In the genomic region with DNA sequence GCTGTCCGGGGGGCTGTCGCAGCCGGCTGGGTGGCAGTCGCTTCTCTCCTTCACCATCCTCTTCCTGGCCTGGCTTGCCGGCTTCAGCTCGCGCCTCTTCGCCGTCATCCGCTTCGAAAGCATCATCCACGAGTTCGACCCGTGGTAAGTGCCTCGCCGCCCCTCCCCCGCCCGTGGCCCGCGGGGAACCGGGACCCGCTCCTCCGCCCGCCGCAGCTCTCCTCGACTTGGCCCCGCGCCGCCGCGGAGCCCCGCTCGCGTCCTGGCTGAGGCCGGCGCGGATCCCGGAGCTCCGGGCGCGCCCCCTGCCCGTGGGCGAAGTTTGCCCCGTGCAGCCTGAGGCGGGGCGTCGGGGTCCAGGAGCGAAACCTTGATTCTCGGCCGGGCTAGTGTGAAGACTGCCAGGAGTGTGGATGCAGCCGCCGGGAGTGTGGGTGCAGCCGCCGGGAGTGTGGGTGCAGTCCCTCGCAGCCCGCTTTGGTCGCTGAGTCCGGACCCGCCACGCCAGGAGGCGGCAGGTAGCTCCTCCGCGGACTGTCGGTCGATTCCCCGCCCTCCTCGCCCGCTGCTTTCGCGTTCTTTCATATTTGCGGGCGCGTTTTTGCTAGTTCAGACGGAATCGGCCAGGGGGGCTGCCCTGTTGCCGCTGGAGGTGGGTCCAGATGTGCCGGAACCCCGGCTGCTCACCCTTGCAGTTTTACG, we compare ENCODE assay signal across 8 cellular contexts. TPM values are rescaled to one million over a fixed set of nuclear protein-coding genes. Genes with fewer than 3 reads are reported as not detected.
DNase-seq lines count a peak whose midpoint lies in the region; ATAC-seq and TF ChIP-seq lines count a peak whose summit lies in the region.

No MANE protein-coding gene starts in this region.

- peaks cover 0 to 16% (median 7%) of the 10 kb centered on the region in 5 donors for H3K36me3 Mint-ChIP-seq in naive thymus-derived CD4-positive, alpha-beta T cell

- POLR2A ChIA-PET in naive thymus-derived CD4-positive, alpha-beta T cell (lab: Charles Lee): interaction anchor here (0.6 to 4.6 kb wide), 30 partner anchors 9 to 927 kb away, joined by 3 to 114 read pairs (median 6); a partner anchor contains a TSS

- no peaks in the 10 kb centered on the region for H3K27me3 Mint-ChIP-seq in naive thymus-derived CD4-positive, alpha-beta T cell

- no peaks in the 10 kb centered on the region for H3K9me3 ChIP-seq in esophagus (ENCODE audit: control insufficient read depth in 2 of 2, insufficient read depth in 1 of 2, low read depth in 1 of 2, low read length in 1 of 2)
- H3K9me3 ChIP-seq in naive thymus-derived CD4-positive, alpha-beta T cell (ENCODE audit: control insufficient read depth in 2 of 3, low read length in 3 of 3): no peaks in the 10 kb centered on the region

- no peak for ATAC-seq in naive thymus-derived CD4-positive, alpha-beta T cell
- ATAC-seq in stimulated activated naive CD8-positive, alpha-beta T cell treated with anti-CD3 and anti-CD28 coated beads, Interleukin-15, Interleukin-2, amounts not matched to agents 100 U/mL and 50 U/mL, for 24 hours: peak; percentile 0

- H3K36me3 ChIP-seq in GM06990 (ENCODE audit: control insufficient read depth, insufficient read depth, low read length): no peaks in the 10 kb centered on the region
- H3K36me3 ChIP-seq in H7 (replicated peaks; ENCODE audit: control insufficient read depth, insufficient read depth, low read length): no peaks in the 10 kb centered on the region
- no peaks in the 10 kb centered on the region for H3K36me3 ChIP-seq in esophagus (ENCODE audit: control insufficient read depth in 2 of 2, insufficient read depth in 2 of 2, low read length in 1 of 2)
- peaks cover 0 to 15% (median 0%) of the 10 kb centered on the region in 3 experiments for H3K36me3 ChIP-seq in naive thymus-derived CD4-positive, alpha-beta T cell (ENCODE audit: control insufficient read depth in 2 of 3, insufficient read depth in 3 of 3, low read length in 3 of 3)

- intact Hi-C loops in naive thymus-derived CD4-positive, alpha-beta T cell (cut with micrococcal nuclease): loop anchor here (2.0 to 10.0 kb wide), 20 partner anchors 71 to 1909 kb away; a partner anchor contains a TSS

- H3K27ac Mint-ChIP-seq in naive thymus-derived CD4-positive, alpha-beta T cell: peak overlapping the region; percentile 90 to 99 (median 97)

- H3K4me3 Mint-ChIP-seq in naive thymus-derived CD4-positive, alpha-beta T cell: peak overlapping the region in 8 of 10 donors; percentile 96 to 100 (median 99)

- WGBS in esophagus, 2 donors: 1% methylated on average over 79 of the region's 79 CpGs

- H3K27ac ChIP-seq in esophagus (ENCODE audit: low read depth in 2 of 2, low read length in 1 of 2): peak overlapping the region; percentile 98 to 99
- peak overlapping the region; percentile 94 for H3K27ac ChIP-seq in naive thymus-derived CD4-positive, alpha-beta T cell (ENCODE audit: low read depth, low read length)

- H3K4me3 ChIP-seq in GM06990 (replicated peaks; ENCODE audit: low read depth, low read length): peak overlapping the region; percentile 87
- peak overlapping the region; percentile 86 for H3K4me3 ChIP-seq in H7 (ENCODE audit: insufficient read depth, low read depth, low read length)
- H3K4me3 ChIP-seq in esophagus (ENCODE audit: low read depth in 1 of 2, low read length in 2 of 2): peak overlapping the region; percentile 99 to 100
- peak overlapping the region; percentile 76 for H3K4me3 ChIP-seq in naive thymus-derived CD4-positive, alpha-beta T cell (ENCODE audit: low read length)

- no peaks in the 10 kb centered on the region for H3K4me1 ChIP-seq in esophagus (ENCODE audit: control insufficient read depth in 2 of 2, insufficient read depth in 2 of 2, low read length in 1 of 2)
- peaks cover 17 to 41% of the 10 kb centered on the region in 2 donors for H3K4me1 ChIP-seq in naive thymus-derived CD4-positive, alpha-beta T cell (ENCODE audit: control insufficient read depth in 2 of 2, insufficient read depth in 2 of 2, low read length in 2 of 2)

- CTCF ChIA-PET in naive thymus-derived CD4-positive, alpha-beta T cell (lab: Charles Lee): interaction anchor here (0.6 to 4.0 kb wide), 10 partner anchors 11 to 1328 kb away, joined by 3 to 16 read pairs (median 4); no protein-coding TSS in a partner anchor

- H3K27me3 ChIP-seq in GM06990 (replicated peaks; ENCODE audit: control insufficient read depth, insufficient read depth, low read length) (no peaks in the 10 kb centered on the region), H7 (ENCODE audit: control insufficient read depth, insufficient read depth, low read length) (no peaks in the 10 kb centered on the region), esophagus (ENCODE audit: control insufficient read depth in 1 of 2, insufficient read depth in 2 of 2, low read length in 2 of 2) (no peaks in the 10 kb centered on the region)
- no peaks in the 10 kb centered on the region for H3K27me3 ChIP-seq in naive thymus-derived CD4-positive, alpha-beta T cell (ENCODE audit: control insufficient read depth in 2 of 2, insufficient read depth in 2 of 2, low read length in 2 of 2)

- peaks cover 0 to 6% (median 0%) of the 10 kb centered on the region in 11 donors for H3K9me3 Mint-ChIP-seq in naive thymus-derived CD4-positive, alpha-beta T cell

- peaks cover 7 to 38% (median 30%) of the 10 kb centered on the region in 7 donors for H3K4me1 Mint-ChIP-seq in naive thymus-derived CD4-positive, alpha-beta T cell

- DNase-seq in GM06990 (ENCODE audit: extremely low read depth, insufficient read length): peak; percentile 71
- DNase-seq in H7: peak; percentile 69
- peak; percentile 22 for DNase-seq in NCI-H1092 treated with DMSO at 0.1 percent for 48 hours (lab: John Stamatoyannopoulos, UW)
- DNase-seq in activated T-cell treated with anti-CD3 and anti-CD28 coated beads for 4 hours: peak; percentile 39
- peak in 8 of 9 donors; percentile 46 to 70 (median 68) for DNase-seq in naive thymus-derived CD4-positive, alpha-beta T cell
- peak; percentile 64 for DNase-seq in stimulated activated naive CD8-positive, alpha-beta T cell treated with anti-CD3 and anti-CD28 coated beads, Interleukin-15, Interleukin-2, amounts not matched to agents 100 U/mL and 50 U/mL, for 24 hours
- no peak for DNase-seq in NCI-H1436 (lab: John Stamatoyannopoulos, UW)

- TF ChIP-seq CTCF in GM06990 (IDR thresholded peaks at IDR 0.05; ENCODE audit: insufficient read depth, low read length, poor library complexity, severe bottlenecking): no peak

RNA-seq across cellular contexts. Expression of a gene that starts 0.6 kb away (rescaled TPM):
- total RNA-seq in H7 (2014; rRNA removed; shearing (Covaris generic)): 134 and 148 TPM in 2 replicates
- polyA plus RNA-seq in esophagus: 10 to 100 TPM; 31.1 to 38.4 TPM
- total RNA-seq in naive thymus-derived CD4-positive, alpha-beta T cell: 100 to 1,000 TPM; 115 to 149 (median 131) TPM
- polyA plus RNA-seq in naive thymus-derived CD4-positive, alpha-beta T cell: 100 to 1,000 TPM; 109 to 140 TPM
